Comparison of ENCODE assay signal across 8 cellular contexts in the genomic region with DNA sequence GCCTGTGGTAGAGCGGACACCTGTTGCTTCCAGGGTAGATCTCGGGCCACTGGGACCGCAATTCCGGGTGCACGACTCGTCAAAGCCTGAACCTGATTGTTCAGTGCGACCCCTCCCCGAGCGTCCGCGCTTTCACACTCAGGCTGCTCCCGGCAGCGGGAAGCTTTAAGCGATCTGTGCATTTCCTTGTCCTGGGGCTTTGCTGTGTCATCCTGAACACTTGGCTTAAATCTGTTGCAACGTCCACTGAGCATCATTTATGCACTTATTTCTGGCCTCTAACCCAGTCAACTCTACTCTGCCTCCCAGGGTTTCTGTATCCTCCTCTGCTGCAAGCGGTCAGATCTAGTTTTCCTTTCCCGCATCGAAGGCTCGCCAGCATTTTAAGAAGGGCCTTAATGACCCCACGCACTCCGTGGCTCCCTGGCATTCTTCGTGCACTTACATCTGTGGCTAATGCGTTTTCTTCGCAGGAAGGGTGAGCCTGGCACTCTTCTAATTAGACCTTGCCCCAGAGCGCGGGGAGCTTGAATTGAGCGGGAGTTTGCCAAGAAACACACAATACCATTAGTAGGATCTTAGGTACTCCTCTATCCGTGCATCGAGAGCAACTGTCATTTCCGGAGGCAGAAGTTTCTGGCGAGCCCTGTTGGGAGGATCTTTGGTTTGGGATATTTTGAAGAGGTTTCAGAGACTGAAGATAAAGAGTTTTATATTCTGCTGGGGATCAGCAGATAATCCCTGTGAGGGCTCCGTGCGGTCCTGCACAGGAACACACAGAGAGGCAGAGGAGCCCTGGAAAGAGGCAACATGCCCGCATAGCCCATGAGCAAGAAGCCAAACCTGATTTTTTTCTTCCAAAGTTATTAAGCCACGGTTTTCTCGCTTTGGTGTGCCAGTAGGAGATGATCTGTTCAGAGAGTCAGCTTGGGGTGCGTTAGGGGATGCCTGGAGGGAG. TPM values are rescaled to one million over a fixed set of nuclear protein-coding genes. Genes with fewer than 3 reads are reported as not detected.
A peak's percentile ranks its signal among the peaks of the same experiment; 100 is the strongest.
DNase-seq lines count a peak whose midpoint lies in the region; ATAC-seq and TF ChIP-seq lines count a peak whose summit lies in the region.

No MANE protein-coding gene starts in this region.

- H3K4ac ChIP-seq in mesenchymal stem cell (ENCODE audit: low read depth in 1 of 2, low read length in 2 of 2) = peak overlapping the region in 1 of 2 experiments; percentile 67

- H3K4me3 ChIP-seq in CD8-positive, alpha-beta memory T cell (ENCODE audit: low read length) = peak overlapping the region; percentile 37
- H3K4me3 ChIP-seq in dorsolateral prefrontal cortex (peak overlapping the region; percentile 42 to 78 (median 65)), mesenchymal stem cell (ENCODE audit: insufficient read depth in 1 of 2, low read depth in 1 of 2, low read length in 2 of 2) (peak overlapping the region; percentile 69 to 89), urinary bladder (ENCODE audit: low read depth, low read length) (peak overlapping the region; percentile 64)

- peak overlapping the region in 2 of 8 donors; percentile 36 to 83 for H3K27ac Mint-ChIP-seq in CD8-positive, alpha-beta memory T cell

- H3K79me1 ChIP-seq in mesenchymal stem cell (replicated peaks; ENCODE audit: low read length, poor library complexity, severe bottlenecking) = no peaks in the 10 kb centered on the region

- H3K14ac ChIP-seq in mesenchymal stem cell (ENCODE audit: low read length in 2 of 2) = no peak overlapping the region

- H3K9me3 ChIP-seq in CD8-positive, alpha-beta memory T cell (ENCODE audit: low read length) = no peaks in the 10 kb centered on the region
- H3K9me3 ChIP-seq in mesenchymal stem cell (ENCODE audit: control insufficient read depth, low read length) = no peaks in the 10 kb centered on the region

- H3K4me3 Mint-ChIP-seq in CD8-positive, alpha-beta memory T cell = peak overlapping the region; percentile 67 to 86 (median 79)

- peaks cover 9% of the 10 kb centered on the region for H3K27me3 ChIP-seq in CD8-positive, alpha-beta memory T cell (ENCODE audit: insufficient read depth, low read length, poor library complexity, severe bottlenecking)
- H3K27me3 ChIP-seq in dorsolateral prefrontal cortex (peaks cover 0 to 10% (median 0%) of the 10 kb centered on the region in 45 donors), mesenchymal stem cell (ENCODE audit: control insufficient read depth in 1 of 2, insufficient read depth in 1 of 2, low read length in 2 of 2) (no peaks in the 10 kb centered on the region)

- H2AFZ ChIP-seq in mesenchymal stem cell (ENCODE audit: low read depth, low read length) = peak overlapping the region; percentile 48

- H3K18ac ChIP-seq in mesenchymal stem cell (ENCODE audit: low read depth in 1 of 2, low read length in 2 of 2) = peak overlapping the region; percentile 5 to 17

- H3K9ac ChIP-seq in mesenchymal stem cell (ENCODE audit: low read length) = peak overlapping the region; percentile 90

- DNase-seq in CD8-positive, alpha-beta memory T cell = peak in 1 of 5 donors; percentile 2
- DNase-seq in MV-4-11 (lab: John Stamatoyannopoulos, UW) (peak; percentile 10), dorsolateral prefrontal cortex (peak in 1 of 10 donors; percentile 17), mesenchymal stem cell (peak; percentile 60), erythroblast (lab: John Stamatoyannopoulos, UW) (no peak)
- DNase-seq in activated CD8-positive, alpha-beta memory T cell treated with anti-CD3 and anti-CD28 coated beads for 24 hours = no peak

- no peaks in the 10 kb centered on the region for H3K36me3 ChIP-seq in CD8-positive, alpha-beta memory T cell (ENCODE audit: insufficient read depth, low read length)
- H3K36me3 ChIP-seq in mesenchymal stem cell (ENCODE audit: control insufficient read depth in 1 of 2, insufficient read depth in 2 of 2, low read depth in 1 of 2, low read length in 2 of 2) (peaks cover 0 to 26% of the 10 kb centered on the region in 2 experiments), urinary bladder (ENCODE audit: insufficient read depth) (no peaks in the 10 kb centered on the region)

- H4K8ac ChIP-seq in mesenchymal stem cell (ENCODE audit: low read length) = peak overlapping the region; percentile 50

- no peak overlapping the region for H2BK15ac ChIP-seq in mesenchymal stem cell (ENCODE audit: low read depth, poor library complexity, severe bottlenecking)

- no peak overlapping the region for H3K27ac ChIP-seq in CD8-positive, alpha-beta memory T cell (ENCODE audit: low read depth, low read length)
- H3K27ac ChIP-seq in dorsolateral prefrontal cortex (peak overlapping the region in 3 of 59 donors; percentile 10 to 16 (median 10)), mesenchymal stem cell (ENCODE audit: low read length, poor library complexity, severe bottlenecking) (no peak overlapping the region), urinary bladder (ENCODE audit: low read depth) (no peak overlapping the region)

- H3K9me3 Mint-ChIP-seq in CD8-positive, alpha-beta memory T cell = no peaks in the 10 kb centered on the region

- no peaks in the 10 kb centered on the region for H3K4me1 ChIP-seq in CD8-positive, alpha-beta memory T cell (ENCODE audit: insufficient read depth, low read length)
- H3K4me1 ChIP-seq in mesenchymal stem cell (ENCODE audit: control insufficient read depth, insufficient read depth, low read depth, low read length) (peaks cover 11% of the 10 kb centered on the region), urinary bladder (ENCODE audit: insufficient read depth) (no peaks in the 10 kb centered on the region)

- no peaks in the 10 kb centered on the region for H3K36me3 Mint-ChIP-seq in CD8-positive, alpha-beta memory T cell

- POLR2A ChIA-PET in CD8-positive, alpha-beta memory T cell (lab: Charles Lee) = no interaction called here

- peak overlapping the region; percentile 65 for H4K91ac ChIP-seq in mesenchymal stem cell (ENCODE audit: low read length)

- TF ChIP-seq CTCF in dorsolateral prefrontal cortex (IDR thresholded peaks at IDR 0.05 in 54 of 56, conservative IDR thresholded peaks at IDR 0.05 in 2 of 56; ENCODE audit: low read depth in 1 of 56, partially characterized antibody in 56 of 56) = no peak

- no peak overlapping the region for H2BK5ac ChIP-seq in mesenchymal stem cell (ENCODE audit: low read depth, low read length, poor library complexity, severe bottlenecking)

- peak overlapping the region in 1 of 2 experiments; percentile 42 for H2BK12ac ChIP-seq in mesenchymal stem cell (ENCODE audit: low read length in 2 of 2)

- CTCF ChIA-PET in CD8-positive, alpha-beta memory T cell (lab: Charles Lee) = no interaction called here

- no peak for ATAC-seq in GM18517 (IDR thresholded peaks at IDR 0.05; ENCODE audit: unreplicated experiment)

- intact Hi-C loops in dorsolateral prefrontal cortex (cut with DNase I) = no loop called here

- H2AK5ac ChIP-seq in mesenchymal stem cell (ENCODE audit: low read length, severe bottlenecking) = no peak overlapping the region

- peak overlapping the region; percentile 100 for H3K4me2 ChIP-seq in mesenchymal stem cell (ENCODE audit: low read length, poor library complexity, severe bottlenecking)

- H3K4me1 Mint-ChIP-seq in CD8-positive, alpha-beta memory T cell = peaks cover 16 to 17% (median 16%) of the 10 kb centered on the region in 3 donors

- 21% methylated on average over 34 of the region's 37 CpGs for WGBS in mesenchymal stem cell
- WGBS in urinary bladder = 11% methylated on average over 37 of the region's 37 CpGs

- no peak overlapping the region for H2BK120ac ChIP-seq in mesenchymal stem cell (ENCODE audit: low read depth, low read length)

- H3K23ac ChIP-seq in mesenchymal stem cell (ENCODE audit: low read length in 2 of 2) = no peak overlapping the region

- TF ChIP-seq POLR2A in erythroblast (IDR thresholded peaks at IDR 0.05; ENCODE audit: low read length) = no peak

- H3K27me3 Mint-ChIP-seq in CD8-positive, alpha-beta memory T cell = peaks cover 8 to 37% of the 10 kb centered on the region in 2 donors

RNA-seq across cellular contexts. Expression of a gene that starts 0.7 kb away (rescaled TPM):
- total RNA-seq in CD8-positive, alpha-beta memory T cell = not detected
- polyA plus RNA-seq in CD8-positive, alpha-beta memory T cell = 0.15 TPM
- total RNA-seq in dorsolateral prefrontal cortex (10 to 100 TPM in 17 of 120 experiments, 1 to 10 TPM in 103; 1.9 to 24.4 (median 6.1) TPM), urinary bladder (10.4 TPM)
- polyA plus RNA-seq in mesenchymal stem cell (2013, experiment 1 of 2) = 3.3 TPM
- 3.3 TPM for polyA plus RNA-seq in mesenchymal stem cell (2013, experiment 2 of 2)
- 1.5 TPM for polyA plus RNA-seq in urinary bladder

Comparison
In these comparisons a context has a peak if more than half of its experiments do, and no peak if none do; other contexts are left out.
1. DNase-seq: peak in MV-4-11 (single experiment) and mesenchymal stem cell (single experiment); none in erythroblast (0 of 2) and activated CD8-positive, alpha-beta memory T cell treated with anti-CD3 and anti-CD28 coated beads for 24 hours (single experiment).
2. Peak in every context shown above with its lines, with median percentiles within 50 percentile points of each other: H3K4me3 ChIP-seq.